ENCODE assay signal across 7 cellular contexts in genomic region chr11:61814242-61814957, GRCh38. TPM values are rescaled to one million over a fixed set of nuclear protein-coding genes. Genes with fewer than 3 reads are reported as not detected.
DNase-seq lines count a peak whose midpoint lies in the region; ATAC-seq and TF ChIP-seq lines count a peak whose summit lies in the region.

No MANE protein-coding gene starts in this region.

- peak overlapping the region; percentile 99 for H3K27ac ChIP-seq in ascending aorta

- peaks cover 18% of the 10 kb centered on the region for H3K4me1 Mint-ChIP-seq in stimulated activated effector memory CD8-positive, alpha-beta T cell treated with anti-CD3 and anti-CD28 coated beads, Interleukin-12 subunit alpha, Interleukin-12 subunit beta, amount 100 ng/mL, for 72 hours

- peak; percentile 23 for DNase-seq in GDM1 (lab: John Stamatoyannopoulos, UW)
- peak; percentile 67 for DNase-seq in MV-4-11 (lab: John Stamatoyannopoulos, UW)
- DNase-seq in ascending aorta (ENCODE audit: low spot score in 2 of 2), result peak in 1 of 2 donors; percentile 83
- DNase-seq in iris pigment epithelial cell (ENCODE audit: low read depth), result peak; percentile 55
- DNase-seq in stimulated activated effector memory CD8-positive, alpha-beta T cell treated with anti-CD3 and anti-CD28 coated beads, Interleukin-12 subunit alpha, Interleukin-12 subunit beta, amount 100 ng/mL, for 72 hours (ENCODE audit: low spot score in 2 of 2), result no peak
- no peak for DNase-seq in 8988T

- peak overlapping the region; percentile 92 for H3K27ac Mint-ChIP-seq in stimulated activated effector memory CD8-positive, alpha-beta T cell treated with anti-CD3 and anti-CD28 coated beads, Interleukin-12 subunit alpha, Interleukin-12 subunit beta, amount 100 ng/mL, for 72 hours

- no peaks in the 10 kb centered on the region for H3K9me3 ChIP-seq in ascending aorta

- H3K4me3 ChIP-seq in ascending aorta, result peak overlapping the region; percentile 85 to 86

- no peaks in the 10 kb centered on the region for H3K27me3 ChIP-seq in ascending aorta

- H3K4me3 Mint-ChIP-seq in stimulated activated effector memory CD8-positive, alpha-beta T cell treated with anti-CD3 and anti-CD28 coated beads, Interleukin-12 subunit alpha, Interleukin-12 subunit beta, amount 100 ng/mL, for 72 hours, result peak overlapping the region; percentile 96

- ATAC-seq in stimulated activated effector memory CD8-positive, alpha-beta T cell treated with anti-CD3 and anti-CD28 coated beads, Interleukin-12 subunit alpha, Interleukin-12 subunit beta, amount 100 ng/mL, for 72 hours, result peak; percentile 6
- no peak for ATAC-seq in GM21515 (IDR thresholded peaks at IDR 0.05; ENCODE audit: unreplicated experiment)

- H3K9me3 Mint-ChIP-seq in stimulated activated effector memory CD8-positive, alpha-beta T cell treated with anti-CD3 and anti-CD28 coated beads, Interleukin-12 subunit alpha, Interleukin-12 subunit beta, amount 100 ng/mL, for 72 hours, result no peaks in the 10 kb centered on the region

- no peak for TF ChIP-seq CTCF in ascending aorta (IDR thresholded peaks at IDR 0.05)

- peaks cover 28 to 39% of the 10 kb centered on the region in 2 donors for H3K36me3 ChIP-seq in ascending aorta

- peaks cover 57% of the 10 kb centered on the region for H3K36me3 Mint-ChIP-seq in stimulated activated effector memory CD8-positive, alpha-beta T cell treated with anti-CD3 and anti-CD28 coated beads, Interleukin-12 subunit alpha, Interleukin-12 subunit beta, amount 100 ng/mL, for 72 hours

- peaks cover 0 to 9% of the 10 kb centered on the region in 2 donors for H3K4me1 ChIP-seq in ascending aorta

- intact Hi-C loops in ascending aorta (cut with DNase I), result no loop called here

RNA-seq across cellular contexts. Expression of gene FADS1, which starts 2.4 kb away (rescaled TPM):
- total RNA-seq in ascending aorta, result 47.1 TPM

RNA-seq across cellular contexts. Expression of gene FADS2, which starts 13.7 kb away (rescaled TPM):
- 37.6 TPM for total RNA-seq in ascending aorta

RNA-seq across cellular contexts. Expression of gene FEN1, which starts 21.7 kb away (rescaled TPM):
- 1.5 TPM for total RNA-seq in ascending aorta

RNA-seq across cellular contexts. Expression of gene TMEM258, which starts 22.0 kb away (rescaled TPM):
- total RNA-seq in ascending aorta, result 26.4 TPM

Comparison
In these comparisons a context has a peak if more than half of its experiments do, and no peak if none do; other contexts are left out.
1. DNase-seq: peak in GDM1 (single experiment), MV-4-11 (single experiment) and iris pigment epithelial cell (single experiment); none in stimulated activated effector memory CD8-positive, alpha-beta T cell treated with anti-CD3 and anti-CD28 coated beads, Interleukin-12 subunit alpha, Interleukin-12 subunit beta, amount 100 ng/mL, for 72 hours (0 of 2) and 8988T (single experiment).